ENCODE assay signal across 18 cellular contexts in the genomic region with DNA sequence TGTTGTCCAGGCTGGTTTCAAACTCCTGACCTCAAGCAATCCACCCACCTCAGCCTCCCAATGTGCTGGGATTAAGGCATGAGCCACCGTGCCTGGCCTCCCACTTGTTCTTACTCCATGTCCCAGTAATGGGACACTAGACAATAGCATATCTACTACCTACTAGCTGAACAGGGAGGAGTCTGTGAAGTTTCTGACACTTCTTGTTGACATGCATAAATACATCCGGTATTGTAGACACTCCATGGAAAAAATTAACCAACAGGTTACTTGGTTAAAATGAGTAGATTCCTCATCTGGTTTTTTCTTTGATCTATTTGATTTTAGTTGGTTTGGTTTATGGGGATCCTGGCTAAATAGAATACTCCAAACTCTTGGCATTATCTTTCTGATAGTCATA.
DNase-seq lines count a peak whose midpoint lies in the region; ATAC-seq lines count a peak whose summit lies in the region.
"Had no signal": no experiment of that assay in that cellular context is flagged by ENCODE, and none has a peak within 500 bp of the region (broad histone marks: within the 10 kb centered on the region; RNA-seq: fewer than 3 reads in every experiment).

No MANE protein-coding gene starts in this region.

- DNase-seq in activated CD4-positive, alpha-beta T cell treated with anti-CD3 and anti-CD28 coated beads for 36 hours, result no peak
- no peak for DNase-seq in activated CD4-positive, alpha-beta T cell treated with anti-CD3 and anti-CD28 coated beads for 48 hours
- no peak for DNase-seq in stimulated activated naive CD8-positive, alpha-beta T cell treated with anti-CD3 and anti-CD28 coated beads, Interleukin-15, Interleukin-2, amounts not matched to agents 100 U/mL and 50 U/mL, for 24 hours
- no peak for DNase-seq in stimulated activated naive CD8-positive, alpha-beta T cell treated with anti-CD3 and anti-CD28 coated beads, Interleukin-15, amount 100 ng/mL, for 72 hours
- no peak for DNase-seq in T-helper 2 cell
- DNase-seq in H4 (ENCODE audit: low spot score), result no peak
- DNase-seq: 8988T; ACHN; BE2C; C1 segment of cervical spinal cord; Caco-2; Calu3; CD4-positive, alpha-beta memory T cell; CD4-positive, CD25-positive, alpha-beta regulatory T cell; DMS79 treated with DMSO at 0.1 percent for 48 hours; GF-D8 had no signal

- H3K4me1 Mint-ChIP-seq in activated CD4-positive, alpha-beta T cell treated with anti-CD3 and anti-CD28 coated beads for 36 hours, result peaks cover 9% of the 10 kb centered on the region
- H3K4me1 Mint-ChIP-seq in stimulated activated naive CD8-positive, alpha-beta T cell treated with anti-CD3 and anti-CD28 coated beads, Interleukin-15, amount 100 ng/mL, for 72 hours, result no peaks in the 10 kb centered on the region
- no peaks in the 10 kb centered on the region for H3K4me1 Mint-ChIP-seq in activated T-helper 17 cell treated with anti-CD3 and anti-CD28 coated beads, Interleukin-2, amount 50 U/mL, for 72 hours

- H3K4me3 Mint-ChIP-seq in activated CD4-positive, alpha-beta T cell treated with anti-CD3 and anti-CD28 coated beads for 36 hours, result no peak overlapping the region
- H3K4me3 Mint-ChIP-seq in stimulated activated naive CD8-positive, alpha-beta T cell treated with anti-CD3 and anti-CD28 coated beads, Interleukin-15, amount 100 ng/mL, for 72 hours, result no peak overlapping the region
- no peak overlapping the region for H3K4me3 Mint-ChIP-seq in activated T-helper 17 cell treated with anti-CD3 and anti-CD28 coated beads, Interleukin-2, amount 50 U/mL, for 72 hours
- H3K4me3 Mint-ChIP-seq: CD14-positive monocyte; CD4-positive, alpha-beta memory T cell; CD4-positive, CD25-positive, alpha-beta regulatory T cell had no signal

- intact Hi-C loops in activated CD4-positive, alpha-beta T cell treated with anti-CD3 and anti-CD28 coated beads for 36 hours (cut with DNase I, micrococcal nuclease), result loop anchor here in 1 of 2 experiments (5.0 kb wide), 1 partner anchor 34 kb away; no protein-coding TSS in a partner anchor

- H3K9me3 Mint-ChIP-seq in activated CD4-positive, alpha-beta T cell treated with anti-CD3 and anti-CD28 coated beads for 36 hours (ENCODE audit: low read depth), result no peaks in the 10 kb centered on the region
- H3K9me3 Mint-ChIP-seq in stimulated activated naive CD8-positive, alpha-beta T cell treated with anti-CD3 and anti-CD28 coated beads, Interleukin-15, amount 100 ng/mL, for 72 hours, result no peaks in the 10 kb centered on the region
- no peaks in the 10 kb centered on the region for H3K9me3 Mint-ChIP-seq in activated T-helper 17 cell treated with anti-CD3 and anti-CD28 coated beads, Interleukin-2, amount 50 U/mL, for 72 hours
- H3K9me3 Mint-ChIP-seq: CD4-positive, alpha-beta memory T cell had no signal

- no peaks in the 10 kb centered on the region for H3K27me3 Mint-ChIP-seq in activated CD4-positive, alpha-beta T cell treated with anti-CD3 and anti-CD28 coated beads for 36 hours
- peaks cover 18% of the 10 kb centered on the region for H3K27me3 Mint-ChIP-seq in stimulated activated naive CD8-positive, alpha-beta T cell treated with anti-CD3 and anti-CD28 coated beads, Interleukin-15, amount 100 ng/mL, for 72 hours
- peaks cover 8% of the 10 kb centered on the region for H3K27me3 Mint-ChIP-seq in activated T-helper 17 cell treated with anti-CD3 and anti-CD28 coated beads, Interleukin-2, amount 50 U/mL, for 72 hours

- no peaks in the 10 kb centered on the region for H3K36me3 Mint-ChIP-seq in activated CD4-positive, alpha-beta T cell treated with anti-CD3 and anti-CD28 coated beads for 36 hours (ENCODE audit: low read depth)
- H3K36me3 Mint-ChIP-seq in activated T-helper 17 cell treated with anti-CD3 and anti-CD28 coated beads, Interleukin-2, amount 50 U/mL, for 72 hours (ENCODE audit: low read depth), result no peaks in the 10 kb centered on the region
- H3K36me3 Mint-ChIP-seq: CD14-positive monocyte; CD4-positive, alpha-beta memory T cell; CD4-positive, CD25-positive, alpha-beta regulatory T cell had no signal

- CTCF ChIA-PET in activated CD4-positive, alpha-beta T cell treated with anti-CD3 and anti-CD28 coated beads for 36 hours (lab: Charles Lee), result interaction anchor here (1.2 to 1.6 kb wide), 2 partner anchors 33 to 110 kb away, joined by 3 read pairs; no protein-coding TSS in a partner anchor

- H3K27ac Mint-ChIP-seq in activated CD4-positive, alpha-beta T cell treated with anti-CD3 and anti-CD28 coated beads for 36 hours, result no peak overlapping the region
- H3K27ac Mint-ChIP-seq in stimulated activated naive CD8-positive, alpha-beta T cell treated with anti-CD3 and anti-CD28 coated beads, Interleukin-15, amount 100 ng/mL, for 72 hours, result peak overlapping the region in 1 of 2 donors; percentile 17
- no peak overlapping the region for H3K27ac Mint-ChIP-seq in activated T-helper 17 cell treated with anti-CD3 and anti-CD28 coated beads, Interleukin-2, amount 50 U/mL, for 72 hours
- H3K27ac Mint-ChIP-seq: CD14-positive monocyte; CD4-positive, alpha-beta memory T cell; CD4-positive, CD25-positive, alpha-beta regulatory T cell had no signal

- POLR2A ChIA-PET in activated CD4-positive, alpha-beta T cell treated with anti-CD3 and anti-CD28 coated beads for 36 hours (lab: Charles Lee), result no interaction called here

- peak; percentile 49 for ATAC-seq in activated CD4-positive, alpha-beta T cell treated with anti-CD3 and anti-CD28 coated beads for 36 hours
- ATAC-seq in stimulated activated naive CD8-positive, alpha-beta T cell treated with anti-CD3 and anti-CD28 coated beads, Interleukin-15, Interleukin-2, amounts not matched to agents 100 U/mL and 50 U/mL, for 24 hours, result peak; percentile 54
- ATAC-seq in stimulated activated naive CD8-positive, alpha-beta T cell treated with anti-CD3 and anti-CD28 coated beads, Interleukin-15, amount 100 ng/mL, for 72 hours, result no peak
- ATAC-seq in activated T-helper 17 cell treated with anti-CD3 and anti-CD28 coated beads, Interleukin-2, amount 50 U/mL, for 72 hours (replicated peaks), result peak; percentile 74
